ENCODE assay signal across 1 cellular context in genomic region chr2:191907545-191907944, GRCh38.
TF ChIP-seq lines count a peak whose summit lies in the region.

No MANE protein-coding gene starts in this region.

TF ChIP-seq in H1, 55 proteins besides CTCF, POLR2A, EP300 and RAD21 (continued from another document):
- TF ChIP-seq CHD7 (IDR thresholded peaks at IDR 0.05; ENCODE audit: insufficient replicate concordance, low read length) (no peak), TAF1 (IDR thresholded peaks at IDR 0.05; ENCODE audit: low read depth, low read length) (no peak), RBBP5 (IDR thresholded peaks at IDR 0.05; ENCODE audit: borderline replicate concordance, low read depth, low read length) (no peak), RNF2 (IDR thresholded peaks at IDR 0.05; ENCODE audit: borderline replicate concordance, low read depth, low read length, missing control alignments, poor library complexity, severe bottlenecking) (no peak), RFX5 (IDR thresholded peaks at IDR 0.05; ENCODE audit: borderline replicate concordance, low read depth, low read length) (no peak)
TF ChIP-seq in H1: peak in this region for 0.
